26 cellular contexts compared by ENCODE assay signal in genomic region chr7:108515013-108515412, GRCh38.
"Had no signal": no experiment of that assay in that cellular context is flagged by ENCODE, and none has a peak within 500 bp of the region (broad histone marks: within the 10 kb centered on the region; RNA-seq: fewer than 3 reads in every experiment).

No MANE protein-coding gene starts in this region.

- H3K9me3 ChIP-seq: esophagus squamous epithelium, left ventricle myocardium inferior, prostate gland, thyroid gland, upper lobe of right lung had no signal

- H3K4me3 Mint-ChIP-seq: activated naive CD4-positive, alpha-beta T cell treated with anti-CD3 and anti-CD28 coated beads, Interleukin-2, amount 10 ng/mL, durations not matched to agents 7 days and 5 days; endodermal cell; mesothelial cell of epicardium; natural killer cell; stimulated activated naive CD8-positive, alpha-beta T cell treated with anti-CD3 and anti-CD28 coated beads, Interleukin-15, Interleukin-2, amounts not matched to agents 100 ng/mL and 50 ng/mL, for 24 hours had no signal

- H3K27me3 Mint-ChIP-seq: activated naive CD4-positive, alpha-beta T cell treated with anti-CD3 and anti-CD28 coated beads, Interleukin-2, amount 10 ng/mL, durations not matched to agents 7 days and 5 days; stimulated activated naive CD8-positive, alpha-beta T cell treated with anti-CD3 and anti-CD28 coated beads, Interleukin-15, Interleukin-2, amounts not matched to agents 100 ng/mL and 50 ng/mL, for 24 hours had no signal

- H3K4me1 ChIP-seq: prostate gland, thyroid gland, upper lobe of right lung had no signal

- H3K27ac ChIP-seq: esophagus squamous epithelium, left ventricle myocardium inferior, prostate gland, thyroid gland, upper lobe of right lung had no signal

- H3K4me1 Mint-ChIP-seq: activated naive CD4-positive, alpha-beta T cell treated with anti-CD3 and anti-CD28 coated beads, Interleukin-2, amount 10 ng/mL, durations not matched to agents 7 days and 5 days; endodermal cell had no signal

- H3K27ac Mint-ChIP-seq: activated naive CD4-positive, alpha-beta T cell treated with anti-CD3 and anti-CD28 coated beads, Interleukin-2, amount 10 ng/mL, durations not matched to agents 7 days and 5 days; endodermal cell; mesothelial cell of epicardium; natural killer cell; stimulated activated naive CD8-positive, alpha-beta T cell treated with anti-CD3 and anti-CD28 coated beads, Interleukin-15, Interleukin-2, amounts not matched to agents 100 ng/mL and 50 ng/mL, for 24 hours had no signal

- DNase-seq: activated CD4-positive, alpha-beta T cell treated with anti-CD3 and anti-CD28 coated beads for 4 hours; activated CD4-positive, alpha-beta T cell treated with anti-CD3 and anti-CD28 coated beads, Interleukin-2, amount 50 U/mL, for 48 hours; activated CD4-positive, CD25-positive, alpha-beta regulatory T cell; activated effector memory CD4-positive, alpha-beta T cell treated with Interleukin-2 at 50 U/mL for 16 hours; activated naive CD4-positive, alpha-beta T cell treated with anti-CD3 and anti-CD28 coated beads, Interleukin-2, amount 10 ng/mL, durations not matched to agents 7 days and 5 days; activated T-cell treated with anti-CD3 and anti-CD28 coated beads, Interleukin-2, amount 50 U/mL, for 48 hours; amygdala; cerebellar nuclear complex; cortex of kidney; endodermal cell; esophagus squamous epithelium; kidney glomerular epithelial cell; left ventricle myocardium inferior; mammary epithelial cell; natural killer cell; stimulated activated CD4-positive, alpha-beta T cell treated with anti-CD3 and anti-CD28 coated beads, Interleukin-12 subunit alpha, Interleukin-12 subunit beta, amount 100 ng/mL, for 4 hours; stimulated activated CD4-positive, alpha-beta T cell treated with anti-CD3 and anti-CD28 coated beads, Interleukin-1b, Interleukin-23, amount 100 ng/mL, for 48 hours; substantia nigra; T-helper 9 cell; thyroid gland; upper lobe of right lung had no signal

- ATAC-seq: natural killer cell, upper lobe of right lung had no signal

- H3K4me3 ChIP-seq: esophagus squamous epithelium, left ventricle myocardium inferior, prostate gland, thyroid gland, upper lobe of right lung had no signal

- FAIRE-seq: bronchial epithelial cell, frontal cortex had no signal

- H3K9me3 Mint-ChIP-seq: activated naive CD4-positive, alpha-beta T cell treated with anti-CD3 and anti-CD28 coated beads, Interleukin-2, amount 10 ng/mL, durations not matched to agents 7 days and 5 days; natural killer cell; stimulated activated naive CD8-positive, alpha-beta T cell treated with anti-CD3 and anti-CD28 coated beads, Interleukin-15, Interleukin-2, amounts not matched to agents 100 ng/mL and 50 ng/mL, for 24 hours had no signal

- H3K27me3 ChIP-seq: esophagus squamous epithelium, thyroid gland, upper lobe of right lung had no signal
